ENCODE assay signal across 12 cellular contexts in the genomic region with DNA sequence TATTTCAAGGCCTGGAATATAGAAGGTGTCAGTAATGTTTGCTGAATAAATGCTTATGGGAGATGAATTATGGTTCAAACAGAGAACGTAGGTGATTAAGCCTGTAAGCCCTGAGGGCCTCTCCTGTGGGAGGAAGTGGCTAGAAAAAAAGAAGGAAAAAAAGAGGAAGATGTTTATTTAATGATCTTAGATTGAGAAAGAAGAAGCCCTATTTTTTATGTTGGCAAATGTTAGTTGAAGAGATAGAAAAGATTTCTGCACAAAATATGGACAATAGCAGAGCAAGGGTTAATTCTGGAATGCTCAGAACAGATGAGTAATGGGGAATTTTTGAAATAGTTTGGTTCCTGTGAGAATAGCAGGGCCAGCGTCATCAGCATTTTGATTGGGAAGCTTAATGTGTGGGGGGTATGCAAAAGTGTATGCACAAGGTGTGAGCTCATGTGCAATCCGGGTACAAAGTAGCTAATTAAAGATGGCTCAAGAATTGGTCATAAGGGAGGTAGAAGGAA.
DNase-seq lines count a peak whose midpoint lies in the region; ATAC-seq and TF ChIP-seq lines count a peak whose summit lies in the region.
"Had no signal": no experiment of that assay in that cellular context is flagged by ENCODE, and none has a peak within 500 bp of the region (broad histone marks: within the 10 kb centered on the region; RNA-seq: fewer than 3 reads in every experiment).

No MANE protein-coding gene starts in this region.

- no peak for ATAC-seq in HG03520 (IDR thresholded peaks at IDR 0.05; ENCODE audit: unreplicated experiment)
- ATAC-seq: sciatic nerve had no signal

- no peak overlapping the region for H3K4me3 ChIP-seq in kidney epithelial cell (ENCODE audit: low read depth, low read length)
- H3K4me3 ChIP-seq: stomach had no signal

- H3K36me3 ChIP-seq in kidney epithelial cell (ENCODE audit: control insufficient read depth, insufficient read depth, low read length), result peaks cover 3% of the 10 kb centered on the region

- no peaks in the 10 kb centered on the region for H3K27me3 ChIP-seq in kidney epithelial cell (ENCODE audit: control insufficient read depth, insufficient read depth, low read length)
- H3K27me3 ChIP-seq: stomach had no signal

- DNase-seq in AG20443 (ENCODE audit: low spot score) (peak; percentile 80), LoVo (ENCODE audit: low spot score) (peak; percentile 9), amniotic epithelial cell (ENCODE audit: low read depth) (peak; percentile 89), kidney epithelial cell (ENCODE audit: low read depth) (peak; percentile 79), iPS-NIHi11 (ENCODE audit: low spot score) (no peak), DMS53 treated with DMSO at 0.1 percent for 48 hours (lab: John Stamatoyannopoulos, UW; ENCODE audit: unreplicated experiment) (no peak), NCI-H1092 (lab: John Stamatoyannopoulos, UW) (no peak)
- DNase-seq: left cardiac atrium, Right ventricle myocardium superior, stomach had no signal

- TF ChIP-seq CTCF in kidney epithelial cell (IDR thresholded peaks at IDR 0.05; ENCODE audit: insufficient read depth, low read length, poor library complexity, severe bottlenecking), result no peak

Comparison
In these comparisons a context has a peak if more than half of its experiments do, and no peak if none do; other contexts are left out.
1. DNase-seq: peak in AG20443 (single experiment), LoVo (single experiment), amniotic epithelial cell (single experiment) and kidney epithelial cell (single experiment); none in iPS-NIHi11 (single experiment), DMS53 treated with DMSO at 0.1 percent for 48 hours (single experiment) and NCI-H1092 (single experiment).